ENCODE assay signal across 15 cellular contexts in the genomic region with DNA sequence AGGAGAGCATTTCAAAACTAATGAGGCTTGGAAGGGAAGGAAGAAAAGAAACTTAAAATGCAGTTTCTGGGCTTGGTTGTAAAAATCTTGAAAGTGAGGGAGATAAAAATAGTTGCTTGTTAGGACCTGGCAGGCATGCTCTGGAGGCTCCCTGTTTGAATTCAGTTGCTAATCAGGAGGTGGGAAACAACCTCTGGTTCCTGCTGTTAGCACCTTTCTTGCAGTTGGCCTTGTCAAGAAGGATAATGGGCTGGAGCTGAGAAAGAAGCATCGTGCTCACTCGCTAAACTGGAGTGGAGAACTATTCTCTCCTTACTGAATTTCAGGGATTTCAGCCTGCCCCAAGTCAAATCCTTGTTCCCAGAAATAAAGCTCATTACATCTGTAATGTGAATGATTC. TPM values are rescaled to one million over a fixed set of nuclear protein-coding genes. Genes with fewer than 3 reads are reported as not detected.
DNase-seq lines count a peak whose midpoint lies in the region; ATAC-seq and TF ChIP-seq lines count a peak whose summit lies in the region.
"Had no signal": no experiment of that assay in that cellular context is flagged by ENCODE, and none has a peak within 500 bp of the region (broad histone marks: within the 10 kb centered on the region; RNA-seq: fewer than 3 reads in every experiment).

No MANE protein-coding gene starts in this region.

- H3K4me3 Mint-ChIP-seq in T-helper 1 cell treated with Interleukin-12 subunit alpha and Interleukin-12 subunit beta and Interleukin-4 antibody, amounts not matched to agents 30 μg/mL and 1 μg/mL, for 36 hours: no peak overlapping the region
- H3K4me3 Mint-ChIP-seq in IgD-negative memory B cell (no peak overlapping the region), endothelial cell (ENCODE audit: unreplicated experiment) (no peak overlapping the region)
- H3K4me3 Mint-ChIP-seq in naive thymus-derived CD8-positive, alpha-beta T cell: no peak overlapping the region
- H3K4me3 Mint-ChIP-seq: activated naive CD4-positive, alpha-beta T cell treated with anti-CD3 and anti-CD28 coated beads, Interleukin-2, amount 10 ng/mL, durations not matched to agents 7 days and 5 days had no signal

- ATAC-seq in naive thymus-derived CD8-positive, alpha-beta T cell: no peak
- no peak for ATAC-seq in HG03139 (IDR thresholded peaks at IDR 0.05; ENCODE audit: unreplicated experiment)

- DNase-seq in T-helper 1 cell: no peak
- DNase-seq in endothelial cell (ENCODE audit: low spot score): no peak
- DNase-seq in naive thymus-derived CD8-positive, alpha-beta T cell: no peak
- no peak for DNase-seq in effector CD4-positive, alpha-beta T cell
- DNase-seq in CD1c-positive myeloid dendritic cell (ENCODE audit: extremely low spot score): no peak
- DNase-seq: 8988T; activated naive CD4-positive, alpha-beta T cell treated with anti-CD3 and anti-CD28 coated beads, Interleukin-2, amount 10 ng/mL, durations not matched to agents 7 days and 5 days; BE2C; DMS153; kidney; NCI-H146; transverse colon had no signal

- peaks cover 13% of the 10 kb centered on the region for H3K36me3 Mint-ChIP-seq in T-helper 1 cell treated with Interleukin-12 subunit alpha and Interleukin-12 subunit beta and Interleukin-4 antibody, amounts not matched to agents 30 μg/mL and 1 μg/mL, for 36 hours (ENCODE audit: low read depth)
- no peaks in the 10 kb centered on the region for H3K36me3 Mint-ChIP-seq in IgD-negative memory B cell
- peaks cover 27% of the 10 kb centered on the region for H3K36me3 Mint-ChIP-seq in endothelial cell (ENCODE audit: low read depth, unreplicated experiment)
- peaks cover 0 to 6% (median 0%) of the 10 kb centered on the region in 3 donors for H3K36me3 Mint-ChIP-seq in naive thymus-derived CD8-positive, alpha-beta T cell

- no peaks in the 10 kb centered on the region for H3K9me3 Mint-ChIP-seq in T-helper 1 cell treated with Interleukin-12 subunit alpha and Interleukin-12 subunit beta and Interleukin-4 antibody, amounts not matched to agents 30 μg/mL and 1 μg/mL, for 36 hours
- H3K9me3 Mint-ChIP-seq in IgD-negative memory B cell (no peaks in the 10 kb centered on the region), endothelial cell (ENCODE audit: unreplicated experiment) (no peaks in the 10 kb centered on the region)
- no peaks in the 10 kb centered on the region for H3K9me3 Mint-ChIP-seq in naive thymus-derived CD8-positive, alpha-beta T cell
- H3K9me3 Mint-ChIP-seq: activated naive CD4-positive, alpha-beta T cell treated with anti-CD3 and anti-CD28 coated beads, Interleukin-2, amount 10 ng/mL, durations not matched to agents 7 days and 5 days had no signal

- H3K27me3 Mint-ChIP-seq in T-helper 1 cell treated with Interleukin-12 subunit alpha and Interleukin-12 subunit beta and Interleukin-4 antibody, amounts not matched to agents 30 μg/mL and 1 μg/mL, for 36 hours (ENCODE audit: low read depth): no peaks in the 10 kb centered on the region
- H3K27me3 Mint-ChIP-seq in IgD-negative memory B cell: no peaks in the 10 kb centered on the region
- H3K27me3 Mint-ChIP-seq in endothelial cell (ENCODE audit: unreplicated experiment): peaks cover 5% of the 10 kb centered on the region
- no peaks in the 10 kb centered on the region for H3K27me3 Mint-ChIP-seq in naive thymus-derived CD8-positive, alpha-beta T cell
- H3K27me3 Mint-ChIP-seq: activated naive CD4-positive, alpha-beta T cell treated with anti-CD3 and anti-CD28 coated beads, Interleukin-2, amount 10 ng/mL, durations not matched to agents 7 days and 5 days had no signal

- peaks cover 46% of the 10 kb centered on the region for H3K4me1 Mint-ChIP-seq in T-helper 1 cell treated with Interleukin-12 subunit alpha and Interleukin-12 subunit beta and Interleukin-4 antibody, amounts not matched to agents 30 μg/mL and 1 μg/mL, for 36 hours (ENCODE audit: low read depth)
- peaks cover 8 to 20% (median 15%) of the 10 kb centered on the region in 3 donors for H3K4me1 Mint-ChIP-seq in IgD-negative memory B cell
- peaks cover 49% of the 10 kb centered on the region for H3K4me1 Mint-ChIP-seq in endothelial cell (ENCODE audit: unreplicated experiment)
- peaks cover 17 to 46% (median 36%) of the 10 kb centered on the region in 4 donors for H3K4me1 Mint-ChIP-seq in naive thymus-derived CD8-positive, alpha-beta T cell

- TF ChIP-seq CTCF in endothelial cell (IDR thresholded peaks at IDR 0.05; ENCODE audit: unreplicated experiment): no peak

- H3K27ac Mint-ChIP-seq in T-helper 1 cell treated with Interleukin-12 subunit alpha and Interleukin-12 subunit beta and Interleukin-4 antibody, amounts not matched to agents 30 μg/mL and 1 μg/mL, for 36 hours: peak overlapping the region; percentile 21
- H3K27ac Mint-ChIP-seq in IgD-negative memory B cell (peak overlapping the region in 2 of 3 donors; percentile 23 to 28), endothelial cell (ENCODE audit: unreplicated experiment) (peak overlapping the region; percentile 21)
- H3K27ac Mint-ChIP-seq in naive thymus-derived CD8-positive, alpha-beta T cell: peak overlapping the region; percentile 6 to 86 (median 52)

- POLR2A ChIA-PET in naive thymus-derived CD8-positive, alpha-beta T cell (lab: Charles Lee): no interaction called here

RNA-seq across cellular contexts. Expression of a gene that starts 23.4 kb away (rescaled TPM):
- polyA plus RNA-seq in IgD-negative memory B cell: 48.4 TPM
- total RNA-seq in endothelial cell (ENCODE audit: unreplicated experiment): 16.2 TPM
- total RNA-seq in naive thymus-derived CD8-positive, alpha-beta T cell: 10 to 100 TPM; 42.0 to 49.3 TPM
- polyA plus RNA-seq in naive thymus-derived CD8-positive, alpha-beta T cell: 10 to 100 TPM; 60.4 to 76.0 (median 69.6) TPM

RNA-seq across cellular contexts. Expression of a gene that starts 30.5 kb away (rescaled TPM):
- 1,406 TPM for polyA plus RNA-seq in IgD-negative memory B cell
- total RNA-seq in endothelial cell (ENCODE audit: unreplicated experiment): 3,652 TPM
- 1,000 to 10,000 TPM; 3,846 to 3,880 TPM for total RNA-seq in naive thymus-derived CD8-positive, alpha-beta T cell
- polyA plus RNA-seq in naive thymus-derived CD8-positive, alpha-beta T cell: 1,000 to 10,000 TPM; 1,518 to 1,766 (median 1,686) TPM

RNA-seq across cellular contexts. Expression of a gene that starts 31.0 kb away (rescaled TPM):
- polyA plus RNA-seq in IgD-negative memory B cell: 8.0 TPM
- total RNA-seq in endothelial cell (ENCODE audit: unreplicated experiment): 19.3 TPM
- total RNA-seq in naive thymus-derived CD8-positive, alpha-beta T cell: 10 to 100 TPM in 1 of 2 experiments, 1 to 10 TPM in 1; 7.2 to 12.8 TPM
- polyA plus RNA-seq in naive thymus-derived CD8-positive, alpha-beta T cell: 1 to 10 TPM; 5.9 to 6.7 (median 6.4) TPM
